ENCODE assay signal across 21 cellular contexts in genomic region chr1:107953551-107953950, GRCh38. TPM values are rescaled to one million over a fixed set of nuclear protein-coding genes. Genes with fewer than 3 reads are reported as not detected.
DNase-seq lines count a peak whose midpoint lies in the region; ATAC-seq, FAIRE-seq and TF ChIP-seq lines count a peak whose summit lies in the region.
"Had no signal": no experiment of that assay in that cellular context is flagged by ENCODE, and none has a peak within 500 bp of the region (broad histone marks: within the 10 kb centered on the region; RNA-seq: fewer than 3 reads in every experiment).

No MANE protein-coding gene starts in this region.

- H3K27me3 Mint-ChIP-seq in nephron (ENCODE audit: low read depth), result no peaks in the 10 kb centered on the region
- H3K27me3 Mint-ChIP-seq: activated CD4-positive, alpha-beta memory T cell treated with anti-CD3 and anti-CD28 coated beads for 36 hours; CD8-positive, alpha-beta memory T cell; IgD-negative memory B cell had no signal

- FAIRE-seq in small intestine (lab: Jason Lieb, UNC), result no peak
- FAIRE-seq: colon had no signal

- no peaks in the 10 kb centered on the region for H3K36me3 ChIP-seq in small intestine (ENCODE audit: control insufficient read depth in 2 of 2, insufficient read depth in 2 of 2, low read length in 2 of 2)
- H3K36me3 ChIP-seq: right lobe of liver had no signal

- H3K27ac ChIP-seq in small intestine (ENCODE audit: low read depth in 1 of 2, low read length in 1 of 2), result no peak overlapping the region
- H3K27ac ChIP-seq: hepatocyte had no signal

- DNase-seq in NCI-H748 (lab: John Stamatoyannopoulos, UW; ENCODE audit: unreplicated experiment) (peak; percentile 14), NCI-H748 treated with DMSO at 0.1 percent for 48 hours (lab: John Stamatoyannopoulos, UW) (no peak), GF-D8 (lab: John Stamatoyannopoulos, UW) (peak; percentile 40), NCI-H524 treated with DMSO at 0.1 percent for 48 hours (lab: John Stamatoyannopoulos, UW) (peak; percentile 96), SIG-M5 (lab: John Stamatoyannopoulos, UW) (no peak), small intestine (no peak)
- DNase-seq: activated CD4-positive, alpha-beta memory T cell treated with anti-CD3 and anti-CD28 coated beads for 36 hours; activated naive CD4-positive, alpha-beta T cell treated with anti-CD3 and anti-CD28 coated beads, Interleukin-2, amount 50 U/mL, for 16 hours; CD8-positive, alpha-beta memory T cell; H7; kidney glomerular epithelial cell; NCI-H1048; NCI-H2227 treated with DMSO at 0.1 percent for 48 hours; right lobe of liver; stimulated activated CD4-positive, alpha-beta T cell treated with anti-CD3 and anti-CD28 coated beads, Interleukin-2, amount 100 ng/mL, for 48 hours had no signal

- no peaks in the 10 kb centered on the region for H3K9me3 ChIP-seq in small intestine (ENCODE audit: control insufficient read depth, low read depth)
- H3K9me3 ChIP-seq: right lobe of liver had no signal

- 75 to 86% (median 76%) methylated on average over 3 of the region's 3 CpGs for WGBS in small intestine, 3 donors

- no peak overlapping the region for H3K4me3 ChIP-seq in small intestine (ENCODE audit: low read depth in 1 of 2, low read length in 2 of 2)
- H3K4me3 ChIP-seq: hepatocyte, right lobe of liver had no signal

- no peak for TF ChIP-seq CTCF in nephron (IDR thresholded peaks at IDR 0.05; ENCODE audit: unreplicated experiment in 3 of 3)

- H3K27ac Mint-ChIP-seq in nephron, result peak overlapping the region in 2 of 3 experiments; percentile 32 to 73
- H3K27ac Mint-ChIP-seq: activated CD4-positive, alpha-beta memory T cell treated with anti-CD3 and anti-CD28 coated beads for 36 hours; IgD-negative memory B cell; T-helper 1 cell treated with Interleukin-12 subunit alpha and Interleukin-12 subunit beta and Interleukin-4 antibody, amounts not matched to agents 30 μg/mL and 1 μg/mL, for 36 hours had no signal

- no peaks in the 10 kb centered on the region for H3K36me3 Mint-ChIP-seq in nephron (ENCODE audit: low read depth)
- H3K36me3 Mint-ChIP-seq: activated CD4-positive, alpha-beta memory T cell treated with anti-CD3 and anti-CD28 coated beads for 36 hours; CD8-positive, alpha-beta memory T cell; IgD-negative memory B cell had no signal

- H3K9me3 Mint-ChIP-seq in nephron, result no peaks in the 10 kb centered on the region
- H3K9me3 Mint-ChIP-seq: activated CD4-positive, alpha-beta memory T cell treated with anti-CD3 and anti-CD28 coated beads for 36 hours; CD8-positive, alpha-beta memory T cell; IgD-negative memory B cell; T-helper 1 cell treated with Interleukin-12 subunit alpha and Interleukin-12 subunit beta and Interleukin-4 antibody, amounts not matched to agents 30 μg/mL and 1 μg/mL, for 36 hours had no signal

- no peak for ATAC-seq in GM21825 (IDR thresholded peaks at IDR 0.05; ENCODE audit: unreplicated experiment)

- no peak overlapping the region for H3K4me3 Mint-ChIP-seq in nephron
- H3K4me3 Mint-ChIP-seq: activated CD4-positive, alpha-beta memory T cell treated with anti-CD3 and anti-CD28 coated beads for 36 hours; T-helper 1 cell treated with Interleukin-12 subunit alpha and Interleukin-12 subunit beta and Interleukin-4 antibody, amounts not matched to agents 30 μg/mL and 1 μg/mL, for 36 hours had no signal

- H3K27me3 ChIP-seq in small intestine (ENCODE audit: control insufficient read depth in 2 of 2, insufficient read depth in 2 of 2, low read length in 2 of 2), result no peaks in the 10 kb centered on the region
- H3K27me3 ChIP-seq: right lobe of liver had no signal

- H3K4me1 ChIP-seq in small intestine (ENCODE audit: control insufficient read depth in 2 of 2, insufficient read depth in 1 of 2, low read depth in 1 of 2, low read length in 1 of 2), result no peaks in the 10 kb centered on the region
- H3K4me1 ChIP-seq: right lobe of liver had no signal

- H3K4me1 Mint-ChIP-seq in nephron, result peaks cover 24% of the 10 kb centered on the region

RNA-seq across cellular contexts. Expression of gene VAV3, which starts 11.4 kb away (rescaled TPM):
- 10 to 100 TPM in 1 of 3 donors, 1 to 10 TPM in 2; 5.4 to 12.8 (median 9.6) TPM for polyA plus RNA-seq in small intestine

Comparison
In these comparisons a context has a peak if more than half of its experiments do, and no peak if none do; other contexts are left out.
1. DNase-seq: peak in NCI-H748 (single experiment), GF-D8 (single experiment) and NCI-H524 treated with DMSO at 0.1 percent for 48 hours (single experiment); none in NCI-H748 treated with DMSO at 0.1 percent for 48 hours (single experiment), SIG-M5 (single experiment) and small intestine (single experiment).